Comparison of ENCODE assay signal across 1 cellular context in genomic region chr1:43836267-43836951, GRCh38.
TF ChIP-seq lines count a peak whose summit lies in the region.

No MANE protein-coding gene starts in this region.

TF ChIP-seq in HepG2, 621 proteins besides CTCF, POLR2A, EP300 and RAD21 (continued from another document):
- TF ChIP-seq, protein P1, sequence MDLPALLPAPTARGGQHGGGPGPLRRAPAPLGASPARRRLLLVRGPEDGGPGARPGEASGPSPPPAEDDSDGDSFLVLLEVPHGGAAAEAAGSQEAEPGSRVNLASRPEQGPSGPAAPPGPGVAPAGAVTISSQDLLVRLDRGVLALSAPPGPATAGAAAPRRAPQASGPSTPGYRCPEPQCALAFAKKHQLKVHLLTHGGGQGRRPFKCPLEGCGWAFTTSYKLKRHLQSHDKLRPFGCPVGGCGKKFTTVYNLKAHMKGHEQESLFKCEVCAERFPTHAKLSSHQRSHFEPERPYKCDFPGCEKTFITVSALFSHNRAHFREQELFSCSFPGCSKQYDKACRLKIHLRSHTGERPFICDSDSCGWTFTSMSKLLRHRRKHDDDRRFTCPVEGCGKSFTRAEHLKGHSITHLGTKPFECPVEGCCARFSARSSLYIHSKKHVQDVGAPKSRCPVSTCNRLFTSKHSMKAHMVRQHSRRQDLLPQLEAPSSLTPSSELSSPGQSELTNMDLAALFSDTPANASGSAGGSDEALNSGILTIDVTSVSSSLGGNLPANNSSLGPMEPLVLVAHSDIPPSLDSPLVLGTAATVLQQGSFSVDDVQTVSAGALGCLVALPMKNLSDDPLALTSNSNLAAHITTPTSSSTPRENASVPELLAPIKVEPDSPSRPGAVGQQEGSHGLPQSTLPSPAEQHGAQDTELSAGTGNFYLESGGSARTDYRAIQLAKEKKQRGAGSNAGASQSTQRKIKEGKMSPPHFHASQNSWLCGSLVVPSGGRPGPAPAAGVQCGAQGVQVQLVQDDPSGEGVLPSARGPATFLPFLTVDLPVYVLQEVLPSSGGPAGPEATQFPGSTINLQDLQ (CRISPR knock-in tag; IDR thresholded peaks at IDR 0.05): no peak
- no peak for TF ChIP-seq MIER3 (CRISPR knock-in tag; IDR thresholded peaks at IDR 0.05; ENCODE audit: borderline replicate concordance)
- no peak for TF ChIP-seq KLF12 (CRISPR knock-in tag; IDR thresholded peaks at IDR 0.05; ENCODE audit: borderline replicate concordance)
- no peak for TF ChIP-seq ZNF710 (CRISPR knock-in tag; IDR thresholded peaks at IDR 0.05; ENCODE audit: borderline replicate concordance)
- 0 out of 2 replicates have a peak, but pooled peaks have one; percentile 45 for TF ChIP-seq MAZ (IDR thresholded peaks at IDR 0.05; ENCODE audit: borderline replicate concordance, low read depth, low read length)
- no peak for TF ChIP-seq MAZ (CRISPR knock-in tag; IDR thresholded peaks at IDR 0.05; ENCODE audit: low read depth)
- TF ChIP-seq NR2F2 (IDR thresholded peaks at IDR 0.05; ENCODE audit: borderline replicate concordance, low read depth): no peak
- TF ChIP-seq ZNF230 (CRISPR knock-in tag; IDR thresholded peaks at IDR 0.05): no peak
- TF ChIP-seq TARDBP (CRISPR knock-in tag; IDR thresholded peaks at IDR 0.05): no peak
- no peak for TF ChIP-seq TFDP2 (CRISPR knock-in tag; IDR thresholded peaks at IDR 0.05)
- TF ChIP-seq AKAP8 (CRISPR knock-in tag; IDR thresholded peaks at IDR 0.05): no peak
- no peak for TF ChIP-seq ZNF12 (CRISPR knock-in tag; IDR thresholded peaks at IDR 0.05)
- TF ChIP-seq XRCC5 (optimal IDR thresholded peaks at IDR 0.05; ENCODE audit: low read length): peak; percentile 18
- no peak for TF ChIP-seq NR2F6 (IDR thresholded peaks at IDR 0.05)
- TF ChIP-seq NR2F6 (CRISPR knock-in tag; IDR thresholded peaks at IDR 0.05): no peak
- no peak for TF ChIP-seq ATM (IDR thresholded peaks at IDR 0.05; ENCODE audit: borderline replicate concordance)
- no peak for TF ChIP-seq ZNF510 (CRISPR knock-in tag; IDR thresholded peaks at IDR 0.05; ENCODE audit: low read depth)
- no peak for TF ChIP-seq HOXA3 (CRISPR knock-in tag; IDR thresholded peaks at IDR 0.05)
